ENCODE assay signal across 30 cellular contexts in genomic region chr3:30919600-30919999, GRCh38. TPM values are rescaled to one million over a fixed set of nuclear protein-coding genes. Genes with fewer than 3 reads are reported as not detected.
"Had no signal": no experiment of that assay in that cellular context is flagged by ENCODE, and none has a peak within 500 bp of the region (broad histone marks: within the 10 kb centered on the region; RNA-seq: fewer than 3 reads in every experiment).

No MANE protein-coding gene starts in this region.

- H3K27ac ChIP-seq: neural progenitor cell, ovary, parathyroid adenoma, psoas muscle, right lobe of liver, sigmoid colon, stomach, thoracic aorta, thyroid gland, tibial nerve, upper lobe of left lung, vagina had no signal

- H3K4me1 Mint-ChIP-seq: nephron; neural progenitor cell; stimulated activated effector memory CD8-positive, alpha-beta T cell treated with anti-CD3 and anti-CD28 coated beads, Interleukin-12 subunit alpha, Interleukin-12 subunit beta, amount 100 ng/mL, for 72 hours; stimulated activated naive B cell treated with anti-CD40 and anti-IgM and Interleukin-4, amounts not matched to agents 10 μg/mL and 1 μg/mL and 100 μg/mL, for 72 hours had no signal

- DNase-seq: natural killer cell; occipital lobe; ovary; posterior cingulate gyrus; psoas muscle; right cardiac atrium; right lobe of liver; sigmoid colon; small intestine; stimulated activated CD4-positive, alpha-beta T cell treated with anti-CD3 and anti-CD28 coated beads, Interleukin-1b, Interleukin-23, amount 100 ng/mL, for 48 hours; stimulated activated CD4-positive, alpha-beta T cell treated with anti-CD3 and anti-CD28 coated beads, Interleukin-2, amount 100 ng/mL, for 48 hours; stimulated activated CD4-positive, alpha-beta T cell treated with anti-CD3 and anti-CD28 coated beads, Interleukin-4, amount 100 ng/mL, for 24 hours; stimulated activated naive B cell treated with anti-CD40 and anti-IgM and Interleukin-4, amounts not matched to agents 10 μg/mL and 1 μg/mL and 100 μg/mL, for 72 hours; stimulated activated naive CD4-positive, alpha-beta T cell treated with Interleukin-2 at 50 U/mL for 16 hours; stomach; thyroid gland; trophoblast cell; upper lobe of left lung had no signal

- H3K27me3 ChIP-seq: neural progenitor cell, ovary, right lobe of liver, sigmoid colon, stomach, thyroid gland, tibial nerve, upper lobe of left lung, vagina had no signal

- ATAC-seq: psoas muscle; right cardiac atrium; right lobe of liver; stimulated activated effector memory CD8-positive, alpha-beta T cell treated with anti-CD3 and anti-CD28 coated beads, Interleukin-12 subunit alpha, Interleukin-12 subunit beta, amount 100 ng/mL, for 72 hours; stimulated activated naive B cell treated with anti-CD40 and anti-IgM and Interleukin-4, amounts not matched to agents 10 μg/mL and 1 μg/mL and 100 μg/mL, for 72 hours had no signal

- H2AFZ ChIP-seq: neural progenitor cell, parathyroid adenoma had no signal

- H3K4me1 ChIP-seq: neural progenitor cell, parathyroid adenoma, right lobe of liver, sigmoid colon, stomach, thyroid gland, tibial nerve, upper lobe of left lung, vagina had no signal

- H3K27ac Mint-ChIP-seq: natural killer cell; nephron; neural progenitor cell; progenitor cell of endocrine pancreas; stimulated activated effector memory CD8-positive, alpha-beta T cell treated with anti-CD3 and anti-CD28 coated beads, Interleukin-12 subunit alpha, Interleukin-12 subunit beta, amount 100 ng/mL, for 72 hours; stimulated activated naive B cell treated with anti-CD40 and anti-IgM and Interleukin-4, amounts not matched to agents 10 μg/mL and 1 μg/mL and 100 μg/mL, for 72 hours; stimulated activated naive CD8-positive, alpha-beta T cell treated with anti-CD3 and anti-CD28 coated beads, Interleukin-15, Interleukin-2, amounts not matched to agents 100 ng/mL and 50 ng/mL, for 24 hours had no signal

- H3K9me3 ChIP-seq: ovary, psoas muscle, right lobe of liver, thoracic aorta, thyroid gland, upper lobe of left lung, vagina had no signal

- H3K36me3 Mint-ChIP-seq: natural killer cell; neural progenitor cell; stimulated activated effector memory CD8-positive, alpha-beta T cell treated with anti-CD3 and anti-CD28 coated beads, Interleukin-12 subunit alpha, Interleukin-12 subunit beta, amount 100 ng/mL, for 72 hours; stimulated activated naive B cell treated with anti-CD40 and anti-IgM and Interleukin-4, amounts not matched to agents 10 μg/mL and 1 μg/mL and 100 μg/mL, for 72 hours had no signal

- H3K27me3 Mint-ChIP-seq: progenitor cell of endocrine pancreas had no signal

- H3K4me3 Mint-ChIP-seq: natural killer cell; nephron; neural progenitor cell; stimulated activated effector memory CD8-positive, alpha-beta T cell treated with anti-CD3 and anti-CD28 coated beads, Interleukin-12 subunit alpha, Interleukin-12 subunit beta, amount 100 ng/mL, for 72 hours; stimulated activated naive B cell treated with anti-CD40 and anti-IgM and Interleukin-4, amounts not matched to agents 10 μg/mL and 1 μg/mL and 100 μg/mL, for 72 hours; stimulated activated naive CD8-positive, alpha-beta T cell treated with anti-CD3 and anti-CD28 coated beads, Interleukin-15, Interleukin-2, amounts not matched to agents 100 ng/mL and 50 ng/mL, for 24 hours had no signal

- H3K9ac ChIP-seq: neural progenitor cell, parathyroid adenoma had no signal

- H3K4me2 ChIP-seq: neural progenitor cell had no signal

- H3K9me3 Mint-ChIP-seq: natural killer cell; stimulated activated effector memory CD8-positive, alpha-beta T cell treated with anti-CD3 and anti-CD28 coated beads, Interleukin-12 subunit alpha, Interleukin-12 subunit beta, amount 100 ng/mL, for 72 hours had no signal

- H3K4me3 ChIP-seq: neural progenitor cell, ovary, psoas muscle, right lobe of liver, sigmoid colon, stomach, thoracic aorta, thyroid gland, tibial nerve, upper lobe of left lung, vagina had no signal

- H3K79me2 ChIP-seq: parathyroid adenoma had no signal

- H3K36me3 ChIP-seq: neural progenitor cell, ovary, right lobe of liver, sigmoid colon, stomach, thoracic aorta, thyroid gland, tibial nerve, upper lobe of left lung, vagina had no signal

RNA-seq across cellular contexts. Expression of gene GADL1, which starts 25.1 kb away (rescaled TPM):
- total RNA-seq: natural killer cell, osteoblast, renal cortical epithelial cell, right cardiac atrium, right lobe of liver, sigmoid colon, subcutaneous adipose tissue, thyroid gland, tibial nerve, vagina had no signal
